Comparison of ENCODE assay signal across 10 cellular contexts in genomic region chr16:30528799-30529457, GRCh38. TPM values are rescaled to one million over a fixed set of nuclear protein-coding genes. Genes with fewer than 3 reads are reported as not detected.
A peak's percentile ranks its signal among the peaks of the same experiment; 100 is the strongest.
DNase-seq lines count a peak whose midpoint lies in the region; ATAC-seq and TF ChIP-seq lines count a peak whose summit lies in the region.
"Had no signal": no experiment of that assay in that cellular context is flagged by ENCODE, and none has a peak within 500 bp of the region (broad histone marks: within the 10 kb centered on the region; RNA-seq: fewer than 3 reads in every experiment).

No MANE protein-coding gene starts in this region.

- no peak overlapping the region for H3K4me3 Mint-ChIP-seq in MCF 10A (ENCODE audit: unreplicated experiment)

- H3K9me3 ChIP-seq in mammary epithelial cell (replicated peaks; ENCODE audit: insufficient read depth, low read length) (no peaks in the 10 kb centered on the region), upper lobe of left lung (no peaks in the 10 kb centered on the region)

- CTCF ChIA-PET in MCF 10A (lab: Yijun Ruan, JAX) (interaction anchor here (0.6 to 1.7 kb wide), 8 partner anchors 28 to 128 kb away, joined by 3 to 5 read pairs (median 3); partner anchors contain the start of gene DCTPP1), mammary epithelial cell (lab: Charles Lee; ENCODE audit: low non-redundant PET) (no interaction called here)

- H3K36me3 Mint-ChIP-seq in MCF 10A (ENCODE audit: insufficient read depth, unreplicated experiment), result peaks cover 23% of the 10 kb centered on the region

- intact Hi-C loops in MCF 10A (cut with micrococcal nuclease) (loop anchor here (5.0 kb wide), 2 partner anchors 43 to 97 kb away; partner anchors contain the start of genes DCTPP1 and ZNF688), mammary epithelial cell (cut with micrococcal nuclease) (no loop called here)

- no peak overlapping the region for H3K4me3 ChIP-seq in mammary epithelial cell (replicated peaks in 1 of 3; ENCODE audit: insufficient read depth in 1 of 3, low read depth in 2 of 3, low read length in 3 of 3)
- no peak overlapping the region for H3K4me3 ChIP-seq in upper lobe of left lung

- TF ChIP-seq CTCF in MCF 10A (IDR thresholded peaks at IDR 0.05; ENCODE audit: unreplicated experiment) (no peak), mammary epithelial cell (conservative IDR thresholded peaks at IDR 0.05 in 1 of 2, IDR thresholded peaks at IDR 0.05 in 1 of 2; ENCODE audit: extremely low read depth in 1 of 2, insufficient read depth in 1 of 2, low read depth in 1 of 2, low read length in 2 of 2) (no peak), upper lobe of left lung (IDR thresholded peaks at IDR 0.05) (no peak)

- WGBS in mammary epithelial cell (ENCODE audit: low coverage, missing lambda C conversion rate), result 72% methylated on average over 3 of the region's 4 CpGs
- WGBS in upper lobe of left lung, 2 donors, result 50 to 85% methylated on average over 1 to 4 of the region's 4 CpGs

- no peaks in the 10 kb centered on the region for H3K9me3 Mint-ChIP-seq in MCF 10A (ENCODE audit: unreplicated experiment)

- no peak overlapping the region for H3K9ac ChIP-seq in mammary epithelial cell (ENCODE audit: insufficient read depth, low read length)

- ATAC-seq in upper lobe of left lung (ENCODE audit: low FRiP score in 2 of 2), result no peak

- H3K4me1 ChIP-seq in mammary epithelial cell (ENCODE audit: insufficient read depth, low read length) (peaks cover 22% of the 10 kb centered on the region), upper lobe of left lung (peaks cover 20 to 61% (median 34%) of the 10 kb centered on the region in 4 donors)

- POLR2A ChIA-PET in MCF 10A (lab: Yijun Ruan, JAX), result interaction anchor here (1.2 to 4.1 kb wide), 5 partner anchors 15 to 99 kb away, joined by 3 to 38 read pairs (median 6); partner anchors contain the start of genes DCTPP1, SEPHS2 and ZNF764

- peak in 1 of 4 donors; percentile 32 for TF ChIP-seq POLR2A in upper lobe of left lung (IDR thresholded peaks at IDR 0.05)

- dilution Hi-C loops in mammary epithelial cell (cut with HindIII; ENCODE audit: low sequenced_read_pairs), result no loop called here

- in situ Hi-C loops in mammary epithelial cell (cut with MboI; ENCODE audit: low sequenced_read_pairs in 2 of 2), result no loop called here

- H3K27ac ChIP-seq in mammary epithelial cell (ENCODE audit: insufficient read depth, low read depth, low read length), result no peak overlapping the region
- H3K27ac ChIP-seq in epithelial cell of prostate, result peak overlapping the region; percentile 93
- peak overlapping the region in 3 of 4 donors; percentile 96 to 98 (median 97) for H3K27ac ChIP-seq in upper lobe of left lung

- H3K4me2 ChIP-seq in mammary epithelial cell (ENCODE audit: insufficient read depth, low read depth, low read length), result no peak overlapping the region

- H3K27me3 ChIP-seq in mammary epithelial cell (ENCODE audit: insufficient read depth, low read length) (no peaks in the 10 kb centered on the region), upper lobe of left lung (no peaks in the 10 kb centered on the region)

- H4K20me1 ChIP-seq in mammary epithelial cell (ENCODE audit: insufficient read depth, low read length), result no peaks in the 10 kb centered on the region

- H3K79me2 ChIP-seq in mammary epithelial cell (ENCODE audit: insufficient read depth, low read length), result peaks cover 13% of the 10 kb centered on the region

- no peak for TF ChIP-seq EP300 in upper lobe of left lung (IDR thresholded peaks at IDR 0.05)

- peaks cover 15% of the 10 kb centered on the region for H3K4me1 Mint-ChIP-seq in MCF 10A (ENCODE audit: insufficient read depth, unreplicated experiment)

- DNase-seq in MCF 10A (ENCODE audit: unreplicated experiment), result no peak
- DNase-seq in mammary epithelial cell, result no peak
- DNase-seq in epithelial cell of prostate (ENCODE audit: low read depth, low spot score), result no peak
- no peak for DNase-seq in upper lobe of left lung
- DNase-seq in NCI-H1930 (lab: John Stamatoyannopoulos, UW), result no peak
- DNase-seq in DMS153 (lab: John Stamatoyannopoulos, UW), result no peak
- DNase-seq: head of caudate nucleus, Kasumi-1, T-helper 1 cell had no signal

- BruUV-seq in MCF 10A (replicated peaks; lab: Mats Ljungman, UMichigan) (no TSS peak), mammary epithelial cell (replicated peaks; lab: Mats Ljungman, UMichigan) (no TSS peak)

- peak overlapping the region; percentile 88 for H3K27ac Mint-ChIP-seq in MCF 10A (ENCODE audit: low read depth, unreplicated experiment)

- no peak overlapping the region for H2AFZ ChIP-seq in mammary epithelial cell (ENCODE audit: low read depth, low read length)

- H3K27me3 Mint-ChIP-seq in MCF 10A (ENCODE audit: insufficient read depth, unreplicated experiment), result no peaks in the 10 kb centered on the region

- H3K36me3 ChIP-seq in mammary epithelial cell (ENCODE audit: insufficient read depth, low read length), result no peaks in the 10 kb centered on the region
- H3K36me3 ChIP-seq in upper lobe of left lung, result peaks cover 0 to 40% (median 22%) of the 10 kb centered on the region in 4 donors

RNA-seq across cellular contexts. Expression of gene ZNF768, which starts 2.6 kb away (rescaled TPM):
- total RNA-seq in MCF 10A (2022) (38.6 and 39.3 TPM in 2 replicates), mammary epithelial cell (10 to 100 TPM; 30.5 to 40.7 TPM), upper lobe of left lung (10 to 100 TPM; 27.3 to 58.7 (median 34.8) TPM)
- polyA plus RNA-seq in mammary epithelial cell, result 18.5 TPM
- 13.4 TPM for polyA minus RNA-seq in mammary epithelial cell

RNA-seq across cellular contexts. Expression of gene ZNF747, which starts 5.7 kb away (rescaled TPM):
- total RNA-seq in MCF 10A (2022) (13.7 TPM in 2 replicates), mammary epithelial cell (10 to 100 TPM in 1 of 2 donors, 1 to 10 TPM in 1; 6.7 to 11.0 TPM), upper lobe of left lung (10 to 100 TPM; 11.0 to 15.5 (median 11.5) TPM)
- 4.8 TPM for polyA plus RNA-seq in mammary epithelial cell
- polyA minus RNA-seq in mammary epithelial cell, result 6.8 TPM

RNA-seq across cellular contexts. Expression of gene ZNF764, which starts 29.2 kb away (rescaled TPM):
- 8.3 and 10.6 TPM in 2 replicates for total RNA-seq in MCF 10A (2022)
- 1 to 10 TPM; 5.5 to 6.6 TPM for total RNA-seq in mammary epithelial cell
- polyA plus RNA-seq in mammary epithelial cell, result 2.8 TPM
- not detected for polyA minus RNA-seq in mammary epithelial cell
- total RNA-seq in upper lobe of left lung, result 10 to 100 TPM in 4 of 6 donors, 1 to 10 TPM in 2; 7.6 to 18.9 (median 10.6) TPM

RNA-seq across cellular contexts. Expression of gene ZNF688, which starts 42.6 kb away (rescaled TPM):
- total RNA-seq in MCF 10A (2022) (9.0 and 11.6 TPM in 2 replicates), mammary epithelial cell (10 to 100 TPM in 1 of 2 donors, 1 to 10 TPM in 1; 6.2 to 10.6 TPM), upper lobe of left lung (10 to 100 TPM; 15.0 to 34.6 (median 18.8) TPM)
- polyA plus RNA-seq in mammary epithelial cell, result 3.4 TPM
- polyA minus RNA-seq in mammary epithelial cell, result 9.4 TPM

RNA-seq across cellular contexts. Expression of gene ITGAL, which starts 56.4 kb away (rescaled TPM):
- total RNA-seq in MCF 10A (2022) (not detected in 2 replicates), mammary epithelial cell (not detected), upper lobe of left lung (100 to 1,000 TPM in 1 of 6 donors, 10 to 100 TPM in 5; 22.8 to 138 (median 67.0) TPM)
- not detected for polyA plus RNA-seq in mammary epithelial cell
- polyA minus RNA-seq in mammary epithelial cell, result not detected
- total RNA-seq: NCI-H460 had no signal
